20 cellular contexts compared by ENCODE assay signal in the genomic region with DNA sequence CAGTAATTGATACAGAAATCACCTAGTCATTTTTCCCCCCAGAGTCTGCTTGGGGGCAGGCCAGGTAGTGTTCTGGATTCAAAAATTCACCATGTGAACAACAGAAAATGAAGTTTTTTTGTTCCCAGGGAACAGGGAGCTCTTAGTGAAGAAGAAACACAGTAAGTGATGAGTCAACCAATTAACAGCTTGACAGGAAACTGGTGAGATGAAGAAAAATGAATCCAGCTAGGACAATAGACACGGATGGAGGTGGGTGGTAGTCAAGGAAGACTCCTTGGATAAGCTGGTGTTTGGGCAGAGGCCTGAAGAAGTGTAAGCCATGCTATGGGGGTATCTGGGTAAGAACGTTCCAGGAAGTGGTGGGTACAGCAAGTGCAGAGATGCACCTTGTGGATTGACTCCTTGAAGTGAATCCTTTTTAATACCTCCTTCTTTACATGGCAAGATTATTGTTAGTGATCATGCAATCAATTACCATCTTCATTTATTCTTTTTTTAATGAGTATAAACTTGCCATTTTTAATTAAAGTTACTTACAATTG.
"Had no signal": no experiment of that assay in that cellular context is flagged by ENCODE, and none has a peak within 500 bp of the region (broad histone marks: within the 10 kb centered on the region; RNA-seq: fewer than 3 reads in every experiment).

No MANE protein-coding gene starts in this region.

- H3K4me3 ChIP-seq: adrenal gland, ascending aorta, coronary artery, lower lobe of right lung, testis, vagina had no signal

- DNase-seq: activated CD4-positive, alpha-beta T cell treated with anti-CD3 and anti-CD28 coated beads for 1 hour; activated CD4-positive, alpha-beta T cell treated with anti-CD3 and anti-CD28 coated beads, Interleukin-2, amount 50 U/mL, for 1 hour; activated T-cell treated with anti-CD3 and anti-CD28 coated beads, Interleukin-2, amount 50 U/mL, for 1 hour; brain microvascular endothelial cell; endodermal cell; kidney; lower lobe of right lung; mesendoderm; naive B cell; retina; stimulated activated CD4-positive, alpha-beta T cell treated with anti-CD3 and anti-CD28 coated beads, Interleukin-2, amount 100 ng/mL, for 48 hours; stimulated activated CD8-positive, alpha-beta memory T cell treated with anti-CD3 and anti-CD28 coated beads, Interleukin-4, amount 100 ng/mL, for 48 hours; stimulated activated naive B cell treated with anti-CD40 and anti-IgM and Interleukin-4, amounts not matched to agents 10 μg/mL and 1 μg/mL and 100 μg/mL, for 72 hours; SW 1271; T-helper 2 cell; testis had no signal

- H3K9me3 ChIP-seq: adrenal gland, ascending aorta, lower lobe of right lung, testis, vagina had no signal

- H3K27me3 ChIP-seq: adrenal gland, ascending aorta, brain microvascular endothelial cell, testis, vagina had no signal

- H3K27ac ChIP-seq: adrenal gland, ascending aorta, brain microvascular endothelial cell, coronary artery, lower lobe of right lung, testis, vagina had no signal

- H3K36me3 ChIP-seq: adrenal gland, ascending aorta, brain microvascular endothelial cell, lower lobe of right lung, vagina had no signal

- ATAC-seq: lower lobe of right lung; stimulated activated naive B cell treated with anti-CD40 and anti-IgM and Interleukin-4, amounts not matched to agents 10 μg/mL and 1 μg/mL and 100 μg/mL, for 72 hours had no signal

- H3K4me1 ChIP-seq: adrenal gland, ascending aorta, lower lobe of right lung, testis, vagina had no signal
